Comparison of ENCODE assay signal across 11 cellular contexts in the genomic region with DNA sequence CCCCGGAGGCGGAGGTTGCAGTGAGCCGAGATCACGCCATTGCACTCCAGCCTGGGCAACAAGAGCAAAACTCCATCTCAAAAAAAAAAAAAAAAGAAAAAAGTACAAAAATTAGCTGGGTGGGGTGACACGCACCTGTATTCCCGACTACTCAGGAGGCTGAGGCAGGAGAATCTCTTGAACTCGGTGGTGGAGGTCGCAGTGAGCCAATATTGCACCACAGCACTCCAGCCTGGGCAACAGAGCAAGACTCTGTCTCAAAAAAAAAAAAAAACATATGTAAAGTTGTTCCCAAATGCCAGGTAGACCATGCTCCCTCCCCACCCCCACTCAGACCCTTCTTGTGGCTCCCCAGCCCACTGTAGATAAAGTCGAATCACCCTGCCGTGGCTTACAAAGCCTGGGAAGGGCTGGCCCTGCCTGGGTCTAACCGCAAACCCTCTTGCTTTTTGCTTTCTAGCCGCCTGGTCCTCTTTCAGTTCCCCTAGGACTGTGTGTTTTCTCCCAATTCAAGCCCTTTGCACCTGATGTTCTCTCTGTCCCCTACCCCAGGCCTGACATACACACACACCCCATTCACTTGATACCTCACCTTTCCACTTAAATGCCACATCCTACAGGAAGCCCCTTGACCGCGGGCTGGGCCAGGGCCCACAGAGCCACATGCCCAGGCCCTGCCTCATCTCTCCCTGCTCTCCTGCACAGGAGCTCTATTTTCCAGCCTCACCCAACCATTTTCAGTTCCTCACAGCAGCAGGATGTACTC. TPM values are rescaled to one million over a fixed set of nuclear protein-coding genes. Genes with fewer than 3 reads are reported as not detected.
DNase-seq lines count a peak whose midpoint lies in the region; ATAC-seq, FAIRE-seq and TF ChIP-seq lines count a peak whose summit lies in the region.
"Had no signal": no experiment of that assay in that cellular context is flagged by ENCODE, and none has a peak within 500 bp of the region (broad histone marks: within the 10 kb centered on the region; RNA-seq: fewer than 3 reads in every experiment).

No MANE protein-coding gene starts in this region.

- TF ChIP-seq EP300 in A549 (IDR thresholded peaks at IDR 0.05), result no peak

- peaks cover 6% of the 10 kb centered on the region for H3K36me3 Mint-ChIP-seq in MCF 10A (ENCODE audit: insufficient read depth, unreplicated experiment)

- no peak for TF ChIP-seq CTCF in A549 (IDR thresholded peaks at IDR 0.05)
- no peak for TF ChIP-seq CTCF in Peyer's patch (IDR thresholded peaks at IDR 0.05)
- no peak for TF ChIP-seq CTCF in MCF 10A (IDR thresholded peaks at IDR 0.05; ENCODE audit: unreplicated experiment)

- intact Hi-C loops in MCF 10A (cut with micrococcal nuclease), result no loop called here

- WGBS in A549 (ENCODE audit: missing lambda C conversion rate), result 86% methylated on average over 14 of the region's 14 CpGs

- no peak overlapping the region for H3K27ac Mint-ChIP-seq in MCF 10A (ENCODE audit: low read depth, unreplicated experiment)

- DNase-seq in A549 (ENCODE audit: low read depth in 1 of 2, low spot score in 1 of 2), result no peak
- peak in 2 of 3 donors; percentile 59 to 63 for DNase-seq in Peyer's patch
- no peak for DNase-seq in MCF 10A (ENCODE audit: unreplicated experiment)
- no peak for DNase-seq in NCI-H524 (lab: John Stamatoyannopoulos, UW)
- no peak for DNase-seq in H7
- DNase-seq: body of pancreas, kidney, NCI-H1417 treated with DMSO at 0.1 percent for 48 hours had no signal

- POLR2A ChIA-PET in A549 (lab: Yijun Ruan, JAX), result no interaction called here
- POLR2A ChIA-PET in MCF 10A (lab: Yijun Ruan, JAX), result interaction anchor here (0.6 kb wide), 1 partner anchor 19 kb away, joined by 4 read pairs; no protein-coding TSS in a partner anchor

- no TSS peak for BruUV-seq in MCF 10A (replicated peaks; lab: Mats Ljungman, UMichigan)

- FAIRE-seq in A549 (lab: Jason Lieb, UNC), result no peak
- FAIRE-seq: kidney had no signal

- H3K9me3 ChIP-seq in A549 (no peaks in the 10 kb centered on the region), Peyer's patch (no peaks in the 10 kb centered on the region)
- H3K9me3 ChIP-seq: body of pancreas had no signal

- no peak for TF ChIP-seq POLR2A in A549 (IDR thresholded peaks at IDR 0.05; ENCODE audit: low read length)
- no peak for TF ChIP-seq POLR2A in Peyer's patch (IDR thresholded peaks at IDR 0.05)

- H3K4me1 Mint-ChIP-seq in MCF 10A (ENCODE audit: insufficient read depth, unreplicated experiment), result peaks cover 8% of the 10 kb centered on the region

- H3K27me3 ChIP-seq in Peyer's patch (no peaks in the 10 kb centered on the region), H7 (ENCODE audit: control insufficient read depth, insufficient read depth, low read length) (no peaks in the 10 kb centered on the region)
- H3K27me3 ChIP-seq: body of pancreas had no signal

- CTCF ChIA-PET in A549 (lab: Yijun Ruan, JAX) (interaction anchor here (0.7 to 2.9 kb wide), 6 partner anchors 9 to 181 kb away, joined by 3 to 8 read pairs (median 4); a partner anchor contains a TSS), MCF 10A (lab: Yijun Ruan, JAX) (interaction anchor here (0.7 kb wide), 1 partner anchor 13 kb away, joined by 3 read pairs; no protein-coding TSS in a partner anchor)

- TF ChIP-seq RAD21 in A549 (conservative IDR thresholded peaks at IDR 0.05 in 1 of 2, IDR thresholded peaks at IDR 0.05 in 1 of 2), result no peak

- H3K4me2 ChIP-seq in A549, result no peak overlapping the region

- peak; percentile 41 to 51 for ATAC-seq in A549
- peak; percentile 77 for ATAC-seq in GM18870 (IDR thresholded peaks at IDR 0.05; ENCODE audit: unreplicated experiment)
- peak; percentile 69 for ATAC-seq in HG02870 (IDR thresholded peaks at IDR 0.05; ENCODE audit: unreplicated experiment)
- no peak for ATAC-seq in HG03378 (IDR thresholded peaks at IDR 0.05; ENCODE audit: unreplicated experiment)
- ATAC-seq: body of pancreas had no signal

- H3K4me3 Mint-ChIP-seq in MCF 10A (ENCODE audit: unreplicated experiment), result no peak overlapping the region

- no peaks in the 10 kb centered on the region for H3K36me3 ChIP-seq in Peyer's patch
- peaks cover 3% of the 10 kb centered on the region for H3K36me3 ChIP-seq in H7 (replicated peaks; ENCODE audit: control insufficient read depth, insufficient read depth, low read length)

- H3K9me3 Mint-ChIP-seq in MCF 10A (ENCODE audit: unreplicated experiment), result no peaks in the 10 kb centered on the region

- no peak overlapping the region for H3K4me3 ChIP-seq in A549
- H3K4me3 ChIP-seq in Peyer's patch, result no peak overlapping the region
- H3K4me3 ChIP-seq in H7 (ENCODE audit: insufficient read depth, low read depth, low read length), result no peak overlapping the region
- H3K4me3 ChIP-seq: body of pancreas had no signal

- H3K27ac ChIP-seq in A549, result no peak overlapping the region
- H3K27ac ChIP-seq in Peyer's patch, result peak overlapping the region in 1 of 4 donors; percentile 72
- H3K27ac ChIP-seq: body of pancreas had no signal

- H3K27me3 Mint-ChIP-seq in MCF 10A (ENCODE audit: insufficient read depth, unreplicated experiment), result no peaks in the 10 kb centered on the region

- H3K4me1 ChIP-seq in A549 (no peaks in the 10 kb centered on the region), Peyer's patch (no peaks in the 10 kb centered on the region)
- H3K4me1 ChIP-seq: body of pancreas had no signal

TF ChIP-seq in A549, 52 proteins besides CTCF, POLR2A, EP300 and RAD21:
- TF ChIP-seq, protein P1, sequence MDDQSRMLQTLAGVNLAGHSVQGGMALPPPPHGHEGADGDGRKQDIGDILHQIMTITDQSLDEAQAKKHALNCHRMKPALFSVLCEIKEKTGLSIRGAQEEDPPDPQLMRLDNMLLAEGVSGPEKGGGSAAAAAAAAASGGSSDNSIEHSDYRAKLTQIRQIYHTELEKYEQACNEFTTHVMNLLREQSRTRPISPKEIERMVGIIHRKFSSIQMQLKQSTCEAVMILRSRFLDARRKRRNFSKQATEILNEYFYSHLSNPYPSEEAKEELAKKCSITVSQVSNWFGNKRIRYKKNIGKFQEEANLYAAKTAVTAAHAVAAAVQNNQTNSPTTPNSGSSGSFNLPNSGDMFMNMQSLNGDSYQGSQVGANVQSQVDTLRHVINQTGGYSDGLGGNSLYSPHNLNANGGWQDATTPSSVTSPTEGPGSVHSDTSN (IDR thresholded peaks at IDR 0.05), result no peak
- TF ChIP-seq NPAS2 (CRISPR knock-in tag; IDR thresholded peaks at IDR 0.05; ENCODE audit: borderline replicate concordance) (no peak), KDM5A (IDR thresholded peaks at IDR 0.05) (no peak)

RNA-seq across cellular contexts. Expression of a gene that starts 34.4 kb away (rescaled TPM):
- polyA plus RNA-seq in A549 (2011; rRNA removed) (0.78 and 1.2 TPM in 2 replicates), A549 (2017; fragmentation: RNase III; extraction: RNeasy Plus Mini Kit Qiagen cat#74134 plus additional on column Dnase treatment) (1.3 to 2.6 TPM (median 2.1 TPM) in 3 replicates)
- 1.4 TPM in 2 replicates for polyA plus RNA-seq in A549 (2012; cell fraction: cytosol; rRNA removed)
- polyA plus RNA-seq in A549 (2012; cell fraction: nucleus; rRNA removed), result 7.0 and 8.1 TPM in 2 replicates
- polyA minus RNA-seq in A549 (2011; rRNA and poly(A)+ RNA removed), result 0.33 and 0.44 TPM in 2 replicates
- total RNA-seq in Peyer's patch (100 to 1,000 TPM in 1 of 4 donors, 10 to 100 TPM in 1, 1 to 10 TPM in 2; 7.0 to 116 (median 10.4) TPM), MCF 10A (2022) (0.56 and 1.9 TPM in 2 replicates)
- 8.2 and 13.7 TPM in 2 replicates for total RNA-seq in H7 (2014; rRNA removed; shearing (Covaris generic))

RNA-seq across cellular contexts. Expression of a gene that starts 35.6 kb away (rescaled TPM):
- polyA plus RNA-seq in A549 (2011; rRNA removed) (419 and 491 TPM in 2 replicates), A549 (2017; fragmentation: RNase III; extraction: RNeasy Plus Mini Kit Qiagen cat#74134 plus additional on column Dnase treatment) (910 to 1,057 TPM (median 937 TPM) in 3 replicates)
- 1,849 and 2,120 TPM in 2 replicates for polyA plus RNA-seq in A549 (2012; cell fraction: cytosol; rRNA removed)
- 1,703 and 2,003 TPM in 2 replicates for polyA plus RNA-seq in A549 (2012; cell fraction: nucleus; rRNA removed)
- polyA minus RNA-seq in A549 (2011; rRNA and poly(A)+ RNA removed), result 774 and 844 TPM in 2 replicates
- total RNA-seq in Peyer's patch (100 to 1,000 TPM; 314 to 442 (median 369) TPM), MCF 10A (2022) (342 and 375 TPM in 2 replicates)
- 408 and 422 TPM in 2 replicates for total RNA-seq in H7 (2014; rRNA removed; shearing (Covaris generic))

Comparison
In these comparisons a context has a peak if more than half of its experiments do, and no peak if none do; other contexts are left out.
1. DNase-seq: peak in Peyer's patch (2 of 3); none in A549 (0 of 2), MCF 10A (single experiment), NCI-H524 (0 of 2) and H7 (single experiment).